Comparison of ENCODE assay signal across 29 cellular contexts in the genomic region with DNA sequence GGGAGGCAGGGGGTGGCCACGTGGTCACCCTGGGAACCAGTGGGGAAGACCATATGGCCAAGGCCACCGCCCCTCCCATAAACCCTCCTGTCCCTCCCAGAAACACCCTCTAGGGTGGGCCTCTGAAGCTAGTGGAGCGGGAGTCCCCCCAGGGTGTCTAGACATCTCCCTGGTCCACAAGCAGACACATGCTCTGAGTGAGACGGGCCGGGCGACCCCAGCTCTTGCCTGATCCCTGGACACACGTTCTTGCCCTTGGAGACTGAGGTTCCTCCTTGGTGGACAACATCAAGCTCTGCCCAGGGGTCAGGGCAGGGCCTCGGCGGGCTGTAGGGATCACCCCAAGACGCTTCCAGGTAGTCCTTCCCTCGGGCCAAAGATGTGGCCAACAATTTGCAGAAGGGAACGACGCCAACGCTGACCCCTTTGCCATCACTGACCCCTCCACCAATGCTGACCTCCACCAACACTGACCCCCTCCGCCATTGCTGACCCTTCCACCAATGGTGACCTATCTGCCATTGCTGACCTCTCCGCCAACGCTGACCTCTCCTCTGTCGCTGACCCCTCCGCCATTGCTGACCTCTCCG. TPM values are rescaled to one million over a fixed set of nuclear protein-coding genes. Genes with fewer than 3 reads are reported as not detected.
A peak's percentile ranks its signal among the peaks of the same experiment; 100 is the strongest.
DNase-seq lines count a peak whose midpoint lies in the region; ATAC-seq, FAIRE-seq and TF ChIP-seq lines count a peak whose summit lies in the region.
"Had no signal": no experiment of that assay in that cellular context is flagged by ENCODE, and none has a peak within 500 bp of the region (broad histone marks: within the 10 kb centered on the region; RNA-seq: fewer than 3 reads in every experiment).

No MANE protein-coding gene starts in this region.

- POLR2A ChIA-PET in CD4-positive, alpha-beta T cell (lab: Charles Lee) = no interaction called here

- 97% methylated on average over 20 of the region's 20 CpGs for WGBS in right cardiac atrium
- no CpG with 5 or more reads among the region's 20 CpGs for WGBS in neuronal stem cell (ENCODE audit: extremely low coverage in 2 of 2, insufficient read length in 2 of 2, insufficient replicate concordance in 1 of 2), 2 donors

- H3K9me3 ChIP-seq in right cardiac atrium (ENCODE audit: control insufficient read depth, low read length) (no peaks in the 10 kb centered on the region), neuronal stem cell (replicated peaks in 1 of 2; ENCODE audit: control insufficient read depth in 2 of 2, insufficient read depth in 1 of 2, low read depth in 1 of 2, low read length in 2 of 2) (peaks cover 0 to 3% of the 10 kb centered on the region in 2 donors)
- H3K9me3 ChIP-seq in CD4-positive, alpha-beta T cell (ENCODE audit: control insufficient read depth, low read length) = peaks cover 4% of the 10 kb centered on the region

- no peak overlapping the region for H2AFZ ChIP-seq in neuronal stem cell (ENCODE audit: low read length)

- H3K27me3 ChIP-seq in right cardiac atrium (ENCODE audit: control insufficient read depth, insufficient read depth) (no peaks in the 10 kb centered on the region), neuronal stem cell (ENCODE audit: control insufficient read depth in 3 of 3, insufficient read depth in 3 of 3, low read depth in 1 of 3, low read length in 3 of 3) (peaks cover 0 to under 1% (median 0%) of the 10 kb centered on the region in 3 experiments)
- no peaks in the 10 kb centered on the region for H3K27me3 ChIP-seq in CD4-positive, alpha-beta T cell (ENCODE audit: control insufficient read depth, insufficient read depth, low read length)
- H3K27me3 ChIP-seq: BE2C, BLaER1 had no signal

- H3K14ac ChIP-seq in neuronal stem cell (ENCODE audit: low read length) = no peak overlapping the region

- no peak overlapping the region for H4K91ac ChIP-seq in neuronal stem cell (ENCODE audit: low read depth, low read length, poor library complexity)

- H3K27ac Mint-ChIP-seq in CD4-positive, alpha-beta T cell = peak overlapping the region; percentile 12

- H2AK5ac ChIP-seq in neuronal stem cell (ENCODE audit: low read depth, low read length) = peak overlapping the region; percentile 32

- no peak overlapping the region for H3K27ac ChIP-seq in right cardiac atrium (ENCODE audit: low read length)
- no peak overlapping the region for H3K27ac ChIP-seq in CD4-positive, alpha-beta T cell (ENCODE audit: low read depth, low read length)
- no peak overlapping the region for H3K27ac ChIP-seq in neuronal stem cell (replicated peaks; ENCODE audit: low read length)
- H3K27ac ChIP-seq: BLaER1 had no signal

- H4K8ac ChIP-seq in neuronal stem cell (ENCODE audit: low read depth, low read length) = no peak overlapping the region

- no peak for ATAC-seq in right cardiac atrium
- ATAC-seq in CD4-positive, alpha-beta T cell (ENCODE audit: poor library complexity) = no peak
- no peak for ATAC-seq in GM19328 (IDR thresholded peaks at IDR 0.05; ENCODE audit: unreplicated experiment)
- no peak for ATAC-seq in HG03378 (IDR thresholded peaks at IDR 0.05; ENCODE audit: unreplicated experiment)

- no peak overlapping the region for H2BK120ac ChIP-seq in neuronal stem cell (ENCODE audit: low read depth, low read length)

- intact Hi-C loops in right cardiac atrium (cut with DNase I) (no loop called here), cardiac septum (cut with DNase I) (no loop called here)
- intact Hi-C loops in CD4-positive, alpha-beta T cell (cut with DNase I, micrococcal nuclease) = no loop called here

- peaks cover 9% of the 10 kb centered on the region for H3K36me3 Mint-ChIP-seq in CD4-positive, alpha-beta T cell (ENCODE audit: low read depth)

- no peaks in the 10 kb centered on the region for H3K27me3 Mint-ChIP-seq in CD4-positive, alpha-beta T cell
- H3K27me3 Mint-ChIP-seq: CD4-positive, alpha-beta memory T cell had no signal

- FAIRE-seq in urothelium cell line (lab: Jason Lieb, UNC) (peak; percentile 88), GM12892 (lab: Jason Lieb, UNC) (no peak)
- FAIRE-seq: A204.1, G401.6, GM12891, GM18507 had no signal

- no peak overlapping the region for H3K9ac ChIP-seq in neuronal stem cell (ENCODE audit: low read depth, low read length, poor library complexity)
- H3K9ac ChIP-seq: BLaER1 had no signal

- peaks cover 3% of the 10 kb centered on the region for H3K9me3 Mint-ChIP-seq in CD4-positive, alpha-beta T cell

- CTCF ChIA-PET in CD4-positive, alpha-beta T cell (lab: Charles Lee) = no interaction called here

- TF ChIP-seq CTCF in CD4-positive, alpha-beta T cell (IDR thresholded peaks at IDR 0.05) = no peak

- H3K4me2 ChIP-seq in neuronal stem cell (ENCODE audit: insufficient read depth, low read length, poor library complexity, severe bottlenecking) = no peak overlapping the region

- H2BK15ac ChIP-seq in neuronal stem cell (ENCODE audit: low read length) = no peak overlapping the region

- peak overlapping the region; percentile 20 for H3K23ac ChIP-seq in neuronal stem cell (ENCODE audit: low read depth, low read length, poor library complexity)

- no peak overlapping the region for H3K4me3 Mint-ChIP-seq in CD4-positive, alpha-beta T cell
- H3K4me3 Mint-ChIP-seq: CD4-positive, alpha-beta memory T cell; CD8-positive, alpha-beta memory T cell had no signal

- no peak overlapping the region for H3K4ac ChIP-seq in neuronal stem cell (ENCODE audit: low read length)

- H3K4me1 Mint-ChIP-seq in CD4-positive, alpha-beta T cell (ENCODE audit: low read depth) = peaks cover 5% of the 10 kb centered on the region

- no peaks in the 10 kb centered on the region for H3K79me1 ChIP-seq in neuronal stem cell (ENCODE audit: low read depth, low read length)

- DNase-seq in right cardiac atrium (peak in 2 of 3 donors; percentile 46), cardiac septum (ENCODE audit: low spot score) (no peak), neuronal stem cell (ENCODE audit: low spot score) (no peak), urothelium cell line (ENCODE audit: low spot score) (no peak), GM12892 (ENCODE audit: insufficient read length) (no peak)
- no peak for DNase-seq in CD4-positive, alpha-beta T cell
- DNase-seq: 8988T; ACHN; BE2C; C1 segment of cervical spinal cord; CD4-positive, alpha-beta memory T cell; CD8-positive, alpha-beta memory T cell; DMS 273 treated with DMSO at 0.1 percent for 48 hours; DMS153; DMS53; DMS79; DND-41; EL; GF-D8 had no signal

- no peak overlapping the region for H2BK12ac ChIP-seq in neuronal stem cell (ENCODE audit: low read length)

- no peaks in the 10 kb centered on the region for H3K36me3 ChIP-seq in neuronal stem cell (replicated peaks in 1 of 2; ENCODE audit: control insufficient read depth in 2 of 2, insufficient read depth in 2 of 2, low read length in 2 of 2)
- H3K36me3 ChIP-seq: BE2C, BLaER1 had no signal

- no peak overlapping the region for H3K4me3 ChIP-seq in right cardiac atrium (ENCODE audit: low read length)
- no peak overlapping the region for H3K4me3 ChIP-seq in neuronal stem cell (ENCODE audit: low read length in 2 of 2)
- H3K4me3 ChIP-seq: BLaER1 had no signal

- no peak for TF ChIP-seq POLR2A in GM12892 (IDR thresholded peaks at IDR 0.05; ENCODE audit: low read depth, low read length)

- H3K4me1 ChIP-seq in right cardiac atrium (ENCODE audit: control insufficient read depth, insufficient read depth, low read length) (no peaks in the 10 kb centered on the region), neuronal stem cell (ENCODE audit: control insufficient read depth in 2 of 2, insufficient read depth in 1 of 2, low read depth in 1 of 2, low read length in 2 of 2) (peaks cover 4% of the 10 kb centered on the region in 2 donors)
- H3K4me1 ChIP-seq: BE2C had no signal

- H3K18ac ChIP-seq in neuronal stem cell (ENCODE audit: low read length) = peak overlapping the region; percentile 44

- H2BK5ac ChIP-seq in neuronal stem cell (ENCODE audit: low read length) = no peak overlapping the region

RNA-seq across cellular contexts. Expression of gene FOXL3, which starts 57.1 kb away (rescaled TPM):
- total RNA-seq in right cardiac atrium (not detected), cardiac septum (not detected)
- polyA plus RNA-seq in right cardiac atrium = not detected
- total RNA-seq in CD4-positive, alpha-beta T cell = not detected
- polyA plus RNA-seq in neuronal stem cell (2013, experiment 1 of 2) = not detected
- not detected for polyA plus RNA-seq in neuronal stem cell (2013, experiment 2 of 2)
- polyA plus RNA-seq in GM12892 (2012; ENCODE audit: missing spikeins) = not detected
- total RNA-seq: A673; CD4-positive, alpha-beta memory T cell; CD8-positive, alpha-beta memory T cell; Daoy had no signal
- polyA plus RNA-seq: AG04450; CD4-positive, alpha-beta memory T cell; CD8-positive, alpha-beta memory T cell had no signal

Comparison
In these comparisons a context has a peak if more than half of its experiments do, and no peak if none do; other contexts are left out.
1. DNase-seq: peak in right cardiac atrium (2 of 3); none in cardiac septum (single experiment), CD4-positive, alpha-beta T cell (0 of 10), neuronal stem cell (single experiment), urothelium cell line (single experiment) and GM12892 (single experiment).